In the genomic region with DNA sequence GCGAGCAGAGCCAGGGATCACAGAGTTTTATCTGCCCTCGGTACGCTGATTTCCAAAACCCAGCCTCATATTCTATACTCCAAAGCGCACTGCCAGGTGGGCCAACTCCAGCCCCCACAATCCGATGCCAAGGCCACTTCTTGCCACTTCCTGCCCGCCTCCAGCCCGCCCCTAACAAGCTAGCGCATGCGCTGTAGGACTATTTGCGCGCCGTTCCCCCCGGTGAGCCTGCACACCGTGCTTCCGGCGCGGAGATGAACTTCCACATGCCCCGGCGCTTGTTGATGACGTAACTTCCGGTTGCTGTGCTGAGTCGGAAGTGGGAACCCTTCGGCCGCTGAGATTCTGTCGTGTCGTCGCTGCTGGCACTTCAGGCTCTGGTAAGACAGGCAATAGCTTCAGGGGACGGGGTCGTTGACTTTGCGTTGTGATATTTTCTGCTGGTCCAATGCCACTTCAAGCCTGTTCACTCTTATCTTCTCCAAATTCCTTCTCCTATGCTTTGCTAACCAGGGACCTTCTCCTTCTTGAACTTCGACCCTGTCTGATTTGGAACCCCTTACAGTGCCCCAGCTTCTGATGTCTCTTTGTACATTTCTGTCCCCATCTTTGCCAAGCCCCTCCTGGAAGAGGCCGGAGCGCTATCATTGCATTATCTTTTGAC, we compare ENCODE assay signal across 8 cellular contexts. TPM values are rescaled to one million over a fixed set of nuclear protein-coding genes. Genes with fewer than 3 reads are reported as not detected.
DNase-seq lines count a peak whose midpoint lies in the region; ATAC-seq and TF ChIP-seq lines count a peak whose summit lies in the region.

A gene with protein sequence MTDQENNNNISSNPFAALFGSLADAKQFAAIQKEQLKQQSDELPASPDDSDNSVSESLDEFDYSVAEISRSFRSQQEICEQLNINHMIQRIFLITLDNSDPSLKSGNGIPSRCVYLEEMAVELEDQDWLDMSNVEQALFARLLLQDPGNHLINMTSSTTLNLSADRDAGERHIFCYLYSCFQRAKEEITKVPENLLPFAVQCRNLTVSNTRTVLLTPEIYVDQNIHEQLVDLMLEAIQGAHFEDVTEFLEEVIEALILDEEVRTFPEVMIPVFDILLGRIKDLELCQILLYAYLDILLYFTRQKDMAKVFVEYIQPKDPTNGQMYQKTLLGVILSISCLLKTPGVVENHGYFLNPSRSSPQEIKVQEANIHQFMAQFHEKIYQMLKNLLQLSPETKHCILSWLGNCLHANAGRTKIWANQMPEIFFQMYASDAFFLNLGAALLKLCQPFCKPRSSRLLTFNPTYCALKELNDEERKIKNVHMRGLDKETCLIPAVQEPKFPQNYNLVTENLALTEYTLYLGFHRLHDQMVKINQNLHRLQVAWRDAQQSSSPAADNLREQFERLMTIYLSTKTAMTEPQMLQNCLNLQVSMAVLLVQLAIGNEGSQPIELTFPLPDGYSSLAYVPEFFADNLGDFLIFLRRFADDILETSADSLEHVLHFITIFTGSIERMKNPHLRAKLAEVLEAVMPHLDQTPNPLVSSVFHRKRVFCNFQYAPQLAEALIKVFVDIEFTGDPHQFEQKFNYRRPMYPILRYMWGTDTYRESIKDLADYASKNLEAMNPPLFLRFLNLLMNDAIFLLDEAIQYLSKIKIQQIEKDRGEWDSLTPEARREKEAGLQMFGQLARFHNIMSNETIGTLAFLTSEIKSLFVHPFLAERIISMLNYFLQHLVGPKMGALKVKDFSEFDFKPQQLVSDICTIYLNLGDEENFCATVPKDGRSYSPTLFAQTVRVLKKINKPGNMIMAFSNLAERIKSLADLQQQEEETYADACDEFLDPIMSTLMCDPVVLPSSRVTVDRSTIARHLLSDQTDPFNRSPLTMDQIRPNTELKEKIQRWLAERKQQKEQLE (plus strand): TSS at position 306 of the 664 bp plus-strand sequence. CDS start 5,481 bp downstream, outside the sequence.

- intact Hi-C loops in T-helper 1 cell treated with Interleukin-12 subunit alpha and Interleukin-12 subunit beta and Interleukin-4 antibody, amounts not matched to agents 30 ng/mL and 1 ng/mL, for 36 hours (cut with micrococcal nuclease) = loop anchor here (1.0 to 5.0 kb wide), 9 partner anchors 14 to 569 kb away; a partner anchor contains a TSS
- intact Hi-C loops in left cardiac atrium (cut with DNase I) = loop anchor here in 1 of 2 donors (10.0 kb wide), 1 partner anchor 165 kb away; no protein-coding TSS in a partner anchor
- intact Hi-C loops in posterior vena cava (cut with DNase I) = loop anchor here (10.0 kb wide), 1 partner anchor 215 kb away; no protein-coding TSS in a partner anchor
- intact Hi-C loops in upper lobe of right lung (cut with DNase I) = no loop called here

- H3K4me3 ChIP-seq in GM12864 (ENCODE audit: low read depth, low read length) = peak within 1 kb of the TSS; percentile 100
- H3K4me3 ChIP-seq in upper lobe of right lung = peak within 1 kb of the TSS; percentile 99

- peak within 1 kb of the TSS; percentile 82 for H3K27ac ChIP-seq in upper lobe of right lung

- H3K4me1 ChIP-seq in upper lobe of right lung = peaks cover 15% of the 10 kb centered on the region

- no peaks in the 10 kb centered on the region for H3K9me3 ChIP-seq in upper lobe of right lung

- ATAC-seq in HG02763 (IDR thresholded peaks at IDR 0.05; ENCODE audit: unreplicated experiment) (peak; percentile 83), left cardiac atrium (peak; percentile 96 to 98), upper lobe of right lung (peak; percentile 98)

- TF ChIP-seq CTCF in GM12864 (IDR thresholded peaks at IDR 0.05; ENCODE audit: low read depth, low read length, missing control alignments) (no peak), upper lobe of right lung (IDR thresholded peaks at IDR 0.05) (no peak)

- peaks cover 6% of the 10 kb centered on the region for H3K36me3 ChIP-seq in upper lobe of right lung

- peak; percentile 97 for DNase-seq in GM12864 (ENCODE audit: low read depth)
- DNase-seq in NCI-H146 treated with DMSO at 0.1 percent for 48 hours (lab: John Stamatoyannopoulos, UW; ENCODE audit: unreplicated experiment) = peak; percentile 83
- peak; percentile 88 for DNase-seq in amniotic epithelial cell (ENCODE audit: low read depth)
- DNase-seq in left cardiac atrium = peak; percentile 97
- peak; percentile 99 for DNase-seq in posterior vena cava (ENCODE audit: low spot score)
- peak; percentile 97 for DNase-seq in upper lobe of right lung

- no peaks in the 10 kb centered on the region for H3K27me3 ChIP-seq in upper lobe of right lung

RNA-seq across cellular contexts. Expression of the gene that starts here (rescaled TPM):
- 46.7 and 48.4 TPM in 2 replicates for total RNA-seq in T-helper 1 cell treated with Interleukin-12 subunit alpha and Interleukin-12 subunit beta and Interleukin-4 antibody, amounts not matched to agents 30 ng/mL and 1 ng/mL, for 36 hours
- 10 to 100 TPM; 32.9 to 41.2 TPM for total RNA-seq in left cardiac atrium
- 10 to 100 TPM; 31.1 to 34.1 TPM for total RNA-seq in posterior vena cava
- total RNA-seq in upper lobe of right lung = 40.0 TPM

Comparison
In these comparisons a context has a peak if more than half of its experiments do, and no peak if none do; other contexts are left out.
1. Peak in every context shown above with its lines: DNase-seq, ATAC-seq, H3K4me3 ChIP-seq and H3K27ac ChIP-seq.